ENCODE assay signal across 8 cellular contexts in the genomic region with DNA sequence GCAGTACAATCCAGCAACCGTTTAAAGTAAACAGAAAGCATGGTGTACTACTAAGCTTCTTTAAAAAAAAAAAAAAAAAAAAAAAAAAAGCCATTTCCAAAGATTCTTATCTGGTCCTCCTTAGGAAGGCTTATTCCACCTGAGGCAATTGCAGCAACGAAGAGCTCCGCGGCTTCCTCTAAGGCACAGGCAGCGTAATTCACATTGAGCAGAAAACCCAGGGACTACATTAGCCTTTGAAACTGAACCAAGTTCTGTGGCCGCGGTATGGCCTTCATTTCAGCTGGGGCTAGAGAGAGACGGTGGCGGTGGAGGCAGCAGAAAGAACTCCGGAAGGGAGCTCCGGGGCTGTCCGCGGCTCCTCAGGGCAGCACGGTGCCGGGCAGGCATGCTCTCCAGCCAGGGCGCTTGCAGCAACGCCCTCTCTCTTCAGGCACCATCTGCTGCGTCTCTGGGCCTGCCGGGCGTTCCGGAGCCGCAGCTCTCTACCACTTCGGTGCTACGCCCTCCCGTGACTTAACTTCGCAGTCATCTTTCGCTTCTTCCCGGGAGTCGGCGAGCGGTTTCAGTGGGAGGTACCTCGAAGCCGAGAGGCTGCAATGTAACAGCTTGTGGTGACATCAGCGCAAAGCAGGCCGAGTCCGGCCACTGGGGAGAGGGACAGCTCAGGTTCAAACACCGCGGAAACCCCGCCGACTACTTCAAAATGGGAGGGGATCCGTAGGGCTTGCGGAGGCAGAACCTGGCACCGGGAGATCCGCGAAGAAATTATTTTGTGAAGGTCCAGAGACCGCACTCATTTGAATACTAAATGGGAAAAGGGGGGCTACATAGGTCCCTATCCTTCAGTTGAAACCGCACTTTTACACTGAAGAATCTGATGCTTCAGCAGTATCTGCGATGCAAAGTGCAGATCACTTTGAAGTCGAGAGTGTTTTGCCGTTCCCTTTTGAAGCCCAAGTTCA.
DNase-seq lines count a peak whose midpoint lies in the region; TF ChIP-seq lines count a peak whose summit lies in the region.

No MANE protein-coding gene starts in this region.

- no peak overlapping the region for H3K4me3 Mint-ChIP-seq in activated naive CD4-positive, alpha-beta T cell treated with anti-CD3 and anti-CD28 coated beads for 36 hours

- no peaks in the 10 kb centered on the region for H3K36me3 Mint-ChIP-seq in activated naive CD4-positive, alpha-beta T cell treated with anti-CD3 and anti-CD28 coated beads for 36 hours (ENCODE audit: low read depth)

- TF ChIP-seq CTCF in LNCAP (IDR thresholded peaks at IDR 0.05), result peak; percentile 28; the same call in 1 of the 2 replicates
- no peak for TF ChIP-seq CTCF in neutrophil (IDR thresholded peaks at IDR 0.05)

- no peaks in the 10 kb centered on the region for H3K36me3 ChIP-seq in neutrophil

- CTCF ChIA-PET in activated naive CD4-positive, alpha-beta T cell treated with anti-CD3 and anti-CD28 coated beads for 36 hours (lab: Charles Lee), result interaction anchor here (0.8 to 2.5 kb wide), 9 partner anchors 9 to 184 kb away, joined by 3 to 27 read pairs (median 5); no protein-coding TSS in a partner anchor

- intact Hi-C loops in activated naive CD4-positive, alpha-beta T cell treated with anti-CD3 and anti-CD28 coated beads for 36 hours (cut with micrococcal nuclease), result loop anchor here (1.0 to 5.0 kb wide), 7 partner anchors 28 to 675 kb away; partner anchors contain the start of gene BAG2

- H3K27ac ChIP-seq in neutrophil (peak overlapping the region; percentile 13), substantia nigra (ENCODE audit: low read depth, low read length, poor library complexity, severe bottlenecking) (peak overlapping the region; percentile 86)

- H3K4me1 Mint-ChIP-seq in activated naive CD4-positive, alpha-beta T cell treated with anti-CD3 and anti-CD28 coated beads for 36 hours (ENCODE audit: low read depth), result no peaks in the 10 kb centered on the region

- no peaks in the 10 kb centered on the region for H3K27me3 Mint-ChIP-seq in activated naive CD4-positive, alpha-beta T cell treated with anti-CD3 and anti-CD28 coated beads for 36 hours (ENCODE audit: low read depth)

- peaks cover 9% of the 10 kb centered on the region for H3K27me3 ChIP-seq in neutrophil

- no peaks in the 10 kb centered on the region for H3K9me3 ChIP-seq in neutrophil

- no peak overlapping the region for H3K27ac Mint-ChIP-seq in activated naive CD4-positive, alpha-beta T cell treated with anti-CD3 and anti-CD28 coated beads for 36 hours

- H3K9me3 Mint-ChIP-seq in activated naive CD4-positive, alpha-beta T cell treated with anti-CD3 and anti-CD28 coated beads for 36 hours, result no peaks in the 10 kb centered on the region

- DNase-seq in GDM1 (lab: John Stamatoyannopoulos, UW), result peak; percentile 83
- DNase-seq in H4 (ENCODE audit: low spot score), result peak; percentile 99
- DNase-seq in SHP77 (lab: John Stamatoyannopoulos, UW), result peak; percentile 96 to 97
- DNase-seq in activated naive CD4-positive, alpha-beta T cell treated with anti-CD3 and anti-CD28 coated beads for 36 hours, result peak; percentile 87
- DNase-seq in glomerular endothelial cell (ENCODE audit: extremely low read depth, low read depth, low spot score), result peak; percentile 69
- DNase-seq in substantia nigra (lab: John Stamatoyannopoulos, UW), result peak; percentile 34 to 90 (median 71)

- peaks cover 8 to 15% of the 10 kb centered on the region in 2 experiments for H3K4me1 ChIP-seq in neutrophil (ENCODE audit: control insufficient read depth in 1 of 2, insufficient read depth in 1 of 2, low read depth in 1 of 2, low read length in 1 of 2)

- H3K4me3 ChIP-seq in neutrophil (ENCODE audit: low read depth in 1 of 2, low read length in 1 of 2), result peak overlapping the region; percentile 54 to 59

Comparison
In these comparisons a context has a peak if more than half of its experiments do, and no peak if none do; other contexts are left out.
1. Peak in every context shown above with its lines: DNase-seq, H3K4me3 ChIP-seq and H3K27ac ChIP-seq.